ENCODE assay signal across 8 cellular contexts in the genomic region with DNA sequence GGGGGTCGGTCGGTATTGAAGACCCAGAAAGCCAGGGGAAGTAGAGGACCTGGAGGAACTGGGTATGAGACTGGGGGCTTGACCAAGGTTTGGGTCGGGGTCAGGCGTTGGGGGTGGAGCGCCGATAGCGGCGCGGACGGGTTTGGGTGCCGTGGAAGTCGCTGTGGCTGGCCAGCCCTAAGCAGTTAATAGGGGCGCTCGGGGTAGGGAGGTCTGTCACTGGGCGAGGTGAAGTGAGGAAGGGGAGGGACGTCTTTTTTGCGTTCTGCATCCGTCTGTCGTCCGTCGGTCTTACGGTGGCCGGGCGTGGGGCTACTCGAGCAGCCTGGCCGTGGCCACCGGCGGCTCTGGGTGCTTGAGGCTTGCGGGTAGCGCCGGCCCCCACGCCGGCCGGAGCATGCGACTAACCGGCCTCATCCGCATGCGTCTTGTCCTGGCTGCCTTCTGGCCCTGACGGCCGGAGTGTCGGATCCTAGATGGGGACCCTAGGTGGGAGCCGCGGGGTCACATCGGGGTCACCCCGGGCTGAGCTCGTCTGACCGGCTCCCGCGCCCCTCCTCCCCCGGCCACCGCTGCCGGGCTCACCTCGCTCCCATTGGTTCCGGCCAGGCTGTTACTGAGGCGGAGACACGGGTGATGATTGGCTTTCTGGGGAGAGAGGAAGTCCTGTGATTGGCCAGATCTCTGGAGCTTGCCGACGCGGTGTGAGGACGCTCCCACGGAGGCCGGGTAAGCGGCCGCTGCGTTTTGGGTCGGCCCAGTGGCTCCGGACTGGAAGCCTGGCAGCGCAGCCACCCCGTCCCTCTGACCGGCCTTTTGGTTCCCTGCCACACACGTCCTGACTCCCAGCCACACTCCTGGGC. TPM values are rescaled to one million over a fixed set of nuclear protein-coding genes. Genes with fewer than 3 reads are reported as not detected.
A peak's percentile ranks its signal among the peaks of the same experiment; 100 is the strongest.
DNase-seq lines count a peak whose midpoint lies in the region; ATAC-seq and TF ChIP-seq lines count a peak whose summit lies in the region.

No MANE protein-coding gene starts in this region.

- peaks cover 35% of the 10 kb centered on the region; the same call in 1 of the 2 replicates for H3F3A ChIP-seq in PC-9 (ENCODE audit: insufficient read depth, low read depth)

- peaks cover 10% of the 10 kb centered on the region for H4K20me1 ChIP-seq in PC-9 (ENCODE audit: insufficient read depth)

- no peak overlapping the region; the same call in 1 of the 2 replicates for H3K27ac ChIP-seq in HUES64 (ENCODE audit: low read depth, low read length)
- H3K27ac ChIP-seq in PC-9 = peak overlapping the region; percentile 92
- H3K27ac ChIP-seq in esophagus (ENCODE audit: low read depth in 2 of 2, low read length in 1 of 2) = peak overlapping the region; percentile 98 to 100
- peak overlapping the region; percentile 99 to 100 for H3K27ac ChIP-seq in mucosa of rectum (ENCODE audit: low read depth in 2 of 2, low read length in 2 of 2)

- CTCF ChIA-PET in PC-9 (lab: Charles Lee) = interaction anchor here (0.5 to 1.1 kb wide), 3 partner anchors 12 to 78 kb away, joined by 3 to 7 read pairs (median 3); a partner anchor contains a TSS

- peak overlapping the region; percentile 42; the same call in 1 of the 2 replicates for H3K9ac ChIP-seq in HUES64 (ENCODE audit: low read depth, low read length)
- peak overlapping the region; percentile 93 to 96 for H3K9ac ChIP-seq in mucosa of rectum (ENCODE audit: low read depth in 1 of 2, low read length in 2 of 2)

- peak overlapping the region; percentile 97 for H3K4me2 ChIP-seq in PC-9

- H3K4me3 ChIP-seq in HUES64 (ENCODE audit: low read length) (peak overlapping the region; percentile 80), PC-9 (peak overlapping the region; percentile 93), esophagus (ENCODE audit: low read depth in 1 of 2, low read length in 2 of 2) (peak overlapping the region; percentile 46 to 67), mucosa of rectum (ENCODE audit: low read length in 2 of 2) (peak overlapping the region; percentile 84 to 95)

- peaks cover 23% of the 10 kb centered on the region for H3K79me2 ChIP-seq in PC-9 (ENCODE audit: low read depth)

- H3K9me3 ChIP-seq in HUES64 (ENCODE audit: insufficient read depth, low read depth, low read length) = no peaks in the 10 kb centered on the region
- no peaks in the 10 kb centered on the region for H3K9me3 ChIP-seq in PC-9 (ENCODE audit: insufficient read depth, low read depth)
- no peaks in the 10 kb centered on the region for H3K9me3 ChIP-seq in esophagus (ENCODE audit: control insufficient read depth in 2 of 2, insufficient read depth in 1 of 2, low read depth in 1 of 2, low read length in 1 of 2)
- H3K9me3 ChIP-seq in mucosa of rectum (ENCODE audit: control insufficient read depth in 2 of 2, low read length in 2 of 2) = no peaks in the 10 kb centered on the region

- TSS peak; percentile 25 for BruUV-seq in PC-9 (replicated peaks; lab: Mats Ljungman, UMichigan)

- H3K27me3 ChIP-seq in HUES64 (ENCODE audit: insufficient read depth, low read length) (peaks cover 20% of the 10 kb centered on the region), PC-9 (ENCODE audit: insufficient read depth, low read depth) (no peaks in the 10 kb centered on the region), esophagus (ENCODE audit: control insufficient read depth in 1 of 2, insufficient read depth in 2 of 2, low read length in 2 of 2) (no peaks in the 10 kb centered on the region), mucosa of rectum (ENCODE audit: control insufficient read depth in 2 of 2, insufficient read depth in 2 of 2, low read length in 2 of 2) (no peaks in the 10 kb centered on the region)

- under 1% methylated on average over 71 of the region's 71 CpGs for WGBS in HUES64
- 0 to 1% methylated on average over 63 to 71 of the region's 71 CpGs for WGBS in esophagus, 2 donors

- peak; percentile 94 for DNase-seq in DMS 273 (lab: John Stamatoyannopoulos, UW; ENCODE audit: unreplicated experiment)
- DNase-seq in PC-9 = peak; percentile 78 to 93
- DNase-seq in activated T-cell treated with anti-CD3 and anti-CD28 coated beads, Interleukin-2, amount 50 U/mL, for 48 hours = peak; percentile 88 to 90
- peak; percentile 79 to 81 for DNase-seq in stimulated activated CD8-positive, alpha-beta memory T cell treated with anti-CD3 and anti-CD28 coated beads, Interleukin-7, amount 100 ng/mL, for 4 hours (ENCODE audit: low read depth in 2 of 2)

- ATAC-seq in GM21381 (IDR thresholded peaks at IDR 0.05; ENCODE audit: unreplicated experiment) = peak; percentile 41

- TF ChIP-seq CTCF in PC-9 (conservative IDR thresholded peaks at IDR 0.05) = no peak

- POLR2A ChIA-PET in PC-9 (lab: Charles Lee; ENCODE audit: unreplicated experiment) = interaction anchor here (0.9 kb wide), 1 partner anchor 9 kb away, joined by 4 read pairs; no protein-coding TSS in a partner anchor

- intact Hi-C loops in PC-9 (cut with micrococcal nuclease; ENCODE audit: unreplicated experiment) = loop anchor here (1.0 to 5.0 kb wide), 5 partner anchors 8 to 582 kb away; a partner anchor contains a TSS

- 0 out of 2 replicates have a peak overlapping the region, but pooled peaks have one; percentile 55 for H2AFZ ChIP-seq in PC-9

- no peaks in the 10 kb centered on the region for H3K9me2 ChIP-seq in PC-9 (ENCODE audit: insufficient read depth)

- H3K36me3 ChIP-seq in HUES64 (ENCODE audit: insufficient read depth, low read length) (peaks cover 5% of the 10 kb centered on the region), PC-9 (ENCODE audit: low read depth) (no peaks in the 10 kb centered on the region), esophagus (ENCODE audit: control insufficient read depth in 2 of 2, insufficient read depth in 2 of 2, low read length in 1 of 2) (peaks cover 3 to 32% of the 10 kb centered on the region in 2 donors), mucosa of rectum (ENCODE audit: control insufficient read depth in 2 of 2, insufficient read depth in 2 of 2, low read length in 2 of 2) (peaks cover 25 to 28% of the 10 kb centered on the region in 2 donors)

- H3K4me1 ChIP-seq in HUES64 (ENCODE audit: insufficient read depth, low read length) (peaks cover 9% of the 10 kb centered on the region; the same call in 1 of the 2 replicates), PC-9 (replicated peaks; ENCODE audit: insufficient read depth) (peaks cover 10% of the 10 kb centered on the region), esophagus (ENCODE audit: control insufficient read depth in 2 of 2, insufficient read depth in 2 of 2, low read length in 1 of 2) (peaks cover 2 to 11% of the 10 kb centered on the region in 2 donors), mucosa of rectum (ENCODE audit: control insufficient read depth in 2 of 2, insufficient read depth in 2 of 2, low read length in 2 of 2) (peaks cover 35 to 43% of the 10 kb centered on the region in 2 donors)

RNA-seq across cellular contexts. Expression of a gene that starts 10.3 kb away (rescaled TPM):
- 11.1 TPM for polyA plus RNA-seq in HUES64 (2013, experiment 1 of 2)
- 13.9 TPM for polyA plus RNA-seq in HUES64 (2013, experiment 2 of 2)
- total RNA-seq in PC-9 (2021) = 3.1 and 3.4 TPM in 2 replicates
- 1 to 10 TPM; 8.7 to 9.7 TPM for polyA plus RNA-seq in esophagus

RNA-seq across cellular contexts. Expression of a gene that starts 10.5 kb away (rescaled TPM):
- 9.3 TPM for polyA plus RNA-seq in HUES64 (2013, experiment 1 of 2)
- polyA plus RNA-seq in HUES64 (2013, experiment 2 of 2) = 10.8 TPM
- total RNA-seq in PC-9 (2021) = 41.3 and 41.8 TPM in 2 replicates
- polyA plus RNA-seq in esophagus = 1 to 10 TPM; 5.2 to 9.0 TPM

RNA-seq across cellular contexts. Expression of a gene that starts 12.8 kb away (rescaled TPM):
- 49.8 TPM for polyA plus RNA-seq in HUES64 (2013, experiment 1 of 2)
- polyA plus RNA-seq in HUES64 (2013, experiment 2 of 2) = 47.3 TPM
- 159 and 176 TPM in 2 replicates for total RNA-seq in PC-9 (2021)
- polyA plus RNA-seq in esophagus = 100 to 1,000 TPM; 108 to 122 TPM

RNA-seq across cellular contexts. Expression of a gene that starts 13.3 kb away (rescaled TPM):
- 12.3 TPM for polyA plus RNA-seq in HUES64 (2013, experiment 1 of 2)
- polyA plus RNA-seq in HUES64 (2013, experiment 2 of 2) = 8.8 TPM
- 14.3 and 22.0 TPM in 2 replicates for total RNA-seq in PC-9 (2021)
- polyA plus RNA-seq in esophagus = 1 to 10 TPM; 4.7 to 6.3 TPM

RNA-seq across cellular contexts. Expression of a gene that starts 44.1 kb away (rescaled TPM):
- polyA plus RNA-seq in HUES64 (2013, experiment 1 of 2) = 23.9 TPM
- 24.9 TPM for polyA plus RNA-seq in HUES64 (2013, experiment 2 of 2)
- total RNA-seq in PC-9 (2021) = 197 and 219 TPM in 2 replicates
- 10 to 100 TPM; 37.2 to 78.7 TPM for polyA plus RNA-seq in esophagus
